Comparison of ENCODE assay signal across 2 cellular contexts in genomic region chr16:52569296-52569695, GRCh38.
TF ChIP-seq lines count a peak whose summit lies in the region.

No MANE protein-coding gene starts in this region.

TF ChIP-seq in HepG2, 621 proteins besides CTCF, POLR2A, EP300 and RAD21:
- TF ChIP-seq REST (IDR thresholded peaks at IDR 0.05; ENCODE audit: borderline replicate concordance in 1 of 2, low read depth in 1 of 2, low read length in 2 of 2) = no peak
- TF ChIP-seq GATAD2A (CRISPR knock-in tag; IDR thresholded peaks at IDR 0.05) = 0 out of 2 replicates have a peak, but pooled peaks have one; percentile 8
- TF ChIP-seq ZNF710 (CRISPR knock-in tag; IDR thresholded peaks at IDR 0.05; ENCODE audit: borderline replicate concordance) = 0 out of 2 replicates have a peak, but pooled peaks have one; percentile 8
TF ChIP-seq in HepG2: peak in this region for 2.

TF ChIP-seq in WTC11, 78 proteins besides CTCF, POLR2A, EP300 and RAD21 (continued from another document):
- TF ChIP-seq, protein P1, sequence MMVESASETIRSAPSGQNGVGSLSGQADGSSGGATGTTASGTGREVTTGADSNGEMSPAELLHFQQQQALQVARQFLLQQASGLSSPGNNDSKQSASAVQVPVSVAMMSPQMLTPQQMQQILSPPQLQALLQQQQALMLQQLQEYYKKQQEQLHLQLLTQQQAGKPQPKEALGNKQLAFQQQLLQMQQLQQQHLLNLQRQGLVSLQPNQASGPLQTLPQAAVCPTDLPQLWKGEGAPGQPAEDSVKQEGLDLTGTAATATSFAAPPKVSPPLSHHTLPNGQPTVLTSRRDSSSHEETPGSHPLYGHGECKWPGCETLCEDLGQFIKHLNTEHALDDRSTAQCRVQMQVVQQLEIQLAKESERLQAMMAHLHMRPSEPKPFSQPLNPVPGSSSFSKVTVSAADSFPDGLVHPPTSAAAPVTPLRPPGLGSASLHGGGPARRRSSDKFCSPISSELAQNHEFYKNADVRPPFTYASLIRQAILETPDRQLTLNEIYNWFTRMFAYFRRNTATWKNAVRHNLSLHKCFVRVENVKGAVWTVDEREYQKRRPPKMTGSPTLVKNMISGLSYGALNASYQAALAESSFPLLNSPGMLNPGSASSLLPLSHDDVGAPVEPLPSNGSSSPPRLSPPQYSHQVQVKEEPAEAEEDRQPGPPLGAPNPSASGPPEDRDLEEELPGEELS (CRISPR knock-in tag; IDR thresholded peaks at IDR 0.05) = no peak
- TF ChIP-seq, protein P2, sequence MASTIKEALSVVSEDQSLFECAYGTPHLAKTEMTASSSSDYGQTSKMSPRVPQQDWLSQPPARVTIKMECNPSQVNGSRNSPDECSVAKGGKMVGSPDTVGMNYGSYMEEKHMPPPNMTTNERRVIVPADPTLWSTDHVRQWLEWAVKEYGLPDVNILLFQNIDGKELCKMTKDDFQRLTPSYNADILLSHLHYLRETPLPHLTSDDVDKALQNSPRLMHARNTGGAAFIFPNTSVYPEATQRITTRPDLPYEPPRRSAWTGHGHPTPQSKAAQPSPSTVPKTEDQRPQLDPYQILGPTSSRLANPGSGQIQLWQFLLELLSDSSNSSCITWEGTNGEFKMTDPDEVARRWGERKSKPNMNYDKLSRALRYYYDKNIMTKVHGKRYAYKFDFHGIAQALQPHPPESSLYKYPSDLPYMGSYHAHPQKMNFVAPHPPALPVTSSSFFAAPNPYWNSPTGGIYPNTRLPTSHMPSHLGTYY (CRISPR knock-in tag; IDR thresholded peaks at IDR 0.05) = no peak
- no peak for TF ChIP-seq GTF2I (CRISPR knock-in tag; conservative IDR thresholded peaks at IDR 0.05)
- TF ChIP-seq USF2 (CRISPR knock-in tag; IDR thresholded peaks at IDR 0.05) = no peak
- TF ChIP-seq MXD4 (CRISPR knock-in tag; IDR thresholded peaks at IDR 0.05; ENCODE audit: borderline replicate concordance) = no peak
- TF ChIP-seq, protein P3, sequence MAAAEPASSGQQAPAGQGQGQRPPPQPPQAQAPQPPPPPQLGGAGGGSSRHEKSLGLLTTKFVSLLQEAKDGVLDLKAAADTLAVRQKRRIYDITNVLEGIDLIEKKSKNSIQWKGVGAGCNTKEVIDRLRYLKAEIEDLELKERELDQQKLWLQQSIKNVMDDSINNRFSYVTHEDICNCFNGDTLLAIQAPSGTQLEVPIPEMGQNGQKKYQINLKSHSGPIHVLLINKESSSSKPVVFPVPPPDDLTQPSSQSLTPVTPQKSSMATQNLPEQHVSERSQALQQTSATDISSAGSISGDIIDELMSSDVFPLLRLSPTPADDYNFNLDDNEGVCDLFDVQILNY (CRISPR knock-in tag; IDR thresholded peaks at IDR 0.05) = no peak
- TF ChIP-seq AR (CRISPR knock-in tag; IDR thresholded peaks at IDR 0.05) = no peak
- TF ChIP-seq ZNF416 (CRISPR knock-in tag; IDR thresholded peaks at IDR 0.05) = no peak
